8 cellular contexts compared by ENCODE assay signal in genomic region chr17:67995568-67996191, GRCh38. TPM values are rescaled to one million over a fixed set of nuclear protein-coding genes. Genes with fewer than 3 reads are reported as not detected.
DNase-seq lines count a peak whose midpoint lies in the region; ATAC-seq and TF ChIP-seq lines count a peak whose summit lies in the region.

No MANE protein-coding gene starts in this region.

- H3K27me3 ChIP-seq in NT2/D1 (ENCODE audit: insufficient read depth, insufficient read length) (peaks cover 20% of the 10 kb centered on the region), breast epithelium (no peaks in the 10 kb centered on the region)

- H3K9me3 ChIP-seq in NT2/D1 (ENCODE audit: insufficient read depth, low read length) (no peaks in the 10 kb centered on the region), breast epithelium (no peaks in the 10 kb centered on the region)

- TF ChIP-seq CTCF in breast epithelium (IDR thresholded peaks at IDR 0.05), result no peak

- DNase-seq in EL (peak; percentile 28), NT2/D1 (ENCODE audit: low read depth, low spot score) (no peak), breast epithelium (ENCODE audit: low spot score in 2 of 2) (no peak), left kidney (ENCODE audit: low read depth, low spot score) (peak; percentile 56), NCI-H2029 (lab: John Stamatoyannopoulos, UW) (no peak), GDM1 (lab: John Stamatoyannopoulos, UW) (no peak)
- DNase-seq in stimulated activated CD4-positive, alpha-beta T cell treated with anti-CD3 and anti-CD28 coated beads, Interleukin-4, amount 100 ng/mL, for 4 hours, result peak; percentile 7 to 17

- peak overlapping the region; percentile 44 for H3K4me3 ChIP-seq in NT2/D1 (ENCODE audit: insufficient read length, low read depth)
- H3K4me3 ChIP-seq in breast epithelium, result peak overlapping the region; percentile 47 to 72 (median 57)

- H3K36me3 ChIP-seq in NT2/D1 (ENCODE audit: insufficient read depth, insufficient read length, low read length) (peaks cover 5% of the 10 kb centered on the region), breast epithelium (no peaks in the 10 kb centered on the region)

- H3K27ac ChIP-seq in breast epithelium, result peak overlapping the region; percentile 6 to 99

- intact Hi-C loops in breast epithelium (cut with DNase I; ENCODE audit: low total_unique reads), result no loop called here

- H3K4me1 ChIP-seq in NT2/D1 (ENCODE audit: insufficient read depth, insufficient read length), result peaks cover 3% of the 10 kb centered on the region
- peaks cover 4 to 5% of the 10 kb centered on the region in 2 donors for H3K4me1 ChIP-seq in breast epithelium

- peak overlapping the region; percentile 72 for H3K9ac ChIP-seq in NT2/D1 (ENCODE audit: insufficient read length, low read depth)

- no peak for ATAC-seq in HG03469 (IDR thresholded peaks at IDR 0.05; ENCODE audit: unreplicated experiment)

- TF ChIP-seq POLR2A in breast epithelium (IDR thresholded peaks at IDR 0.05), result no peak

RNA-seq across cellular contexts. Expression of gene C17orf58, which starts 0.6 kb away (rescaled TPM):
- total RNA-seq in breast epithelium, result 10 to 100 TPM in 2 of 3 donors, 1 to 10 TPM in 1; 6.6 to 18.7 (median 12.0) TPM

RNA-seq across cellular contexts. Expression of gene KPNA2, which starts 39.9 kb away (rescaled TPM):
- 10 to 100 TPM; 19.7 to 21.9 (median 20.5) TPM for total RNA-seq in breast epithelium

Comparison
In these comparisons a context has a peak if more than half of its experiments do, and no peak if none do; other contexts are left out.
1. DNase-seq: peak in EL (single experiment), left kidney (single experiment) and stimulated activated CD4-positive, alpha-beta T cell treated with anti-CD3 and anti-CD28 coated beads, Interleukin-4, amount 100 ng/mL, for 4 hours (2 of 2); none in NT2/D1 (single experiment), breast epithelium (0 of 2), NCI-H2029 (single experiment) and GDM1 (single experiment).